In the genomic region with DNA sequence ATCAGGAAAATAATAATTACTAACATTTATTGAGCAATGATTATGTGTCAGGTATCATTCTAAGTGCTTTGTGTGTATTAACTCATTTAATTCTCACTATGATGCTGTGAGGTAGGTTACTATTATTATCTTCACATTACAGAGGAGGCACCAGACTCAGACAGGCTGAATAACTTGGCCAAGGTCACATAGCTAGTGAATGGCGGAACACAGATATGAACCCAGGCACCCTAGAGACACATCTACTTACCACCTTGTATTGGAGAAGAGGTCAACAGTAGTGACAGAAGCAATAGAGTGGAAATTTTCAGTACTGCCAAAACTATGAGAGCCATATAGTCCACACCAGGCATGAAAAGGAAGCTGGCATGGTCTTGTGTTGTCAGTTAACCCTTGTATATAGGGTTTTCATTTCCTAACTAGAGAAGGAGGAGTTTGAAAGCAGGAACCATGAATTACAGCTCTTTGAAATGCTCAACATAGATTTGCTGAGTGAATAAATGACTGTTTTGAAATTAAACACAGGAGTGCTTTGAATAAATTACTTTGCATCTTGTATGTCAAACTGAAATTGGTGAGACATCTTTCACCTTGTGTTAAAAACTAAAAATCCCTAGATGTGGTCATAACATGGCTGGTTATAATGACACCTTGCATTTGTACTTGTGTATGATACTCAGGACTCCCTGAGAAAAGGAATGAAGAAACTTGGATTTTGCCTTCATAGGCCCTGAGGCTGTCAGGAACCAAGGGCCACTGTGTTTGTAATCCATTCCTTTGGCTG, we compare ENCODE assay signal across 12 cellular contexts.
"Had no signal": no experiment of that assay in that cellular context is flagged by ENCODE, and none has a peak within 500 bp of the region (broad histone marks: within the 10 kb centered on the region; RNA-seq: fewer than 3 reads in every experiment).

No MANE protein-coding gene starts in this region.

- ATAC-seq: esophagus mucosa, natural killer cell, right cardiac atrium, WTC11 had no signal

- H3K27me3 Mint-ChIP-seq: activated CD4-positive, alpha-beta T cell treated with anti-CD3 and anti-CD28 coated beads, Interleukin-2, amount 10 ng/mL, durations not matched to agents 7 days and 5 days; activated naive CD8-positive, alpha-beta T cell had no signal

- DNase-seq: activated CD4-positive, alpha-beta T cell treated with anti-CD3 and anti-CD28 coated beads, Interleukin-2, amount 10 ng/mL, durations not matched to agents 7 days and 5 days; activated effector memory CD4-positive, alpha-beta T cell treated with anti-CD3 and anti-CD28 coated beads, Interleukin-2, amount 50 U/mL, for 16 hours; activated T-cell treated with anti-CD3 and anti-CD28 coated beads for 4 hours; amygdala; cerebellar nuclear complex; immature natural killer cell; natural killer cell; right cardiac atrium; small intestine had no signal

- H3K27ac Mint-ChIP-seq: activated CD4-positive, alpha-beta T cell treated with anti-CD3 and anti-CD28 coated beads, Interleukin-2, amount 10 ng/mL, durations not matched to agents 7 days and 5 days; activated naive CD8-positive, alpha-beta T cell; immature natural killer cell; natural killer cell; WTC11 had no signal

- H3K36me3 Mint-ChIP-seq: activated naive CD8-positive, alpha-beta T cell; immature natural killer cell; natural killer cell; WTC11 had no signal

- H3K4me1 Mint-ChIP-seq: activated CD4-positive, alpha-beta T cell treated with anti-CD3 and anti-CD28 coated beads, Interleukin-2, amount 10 ng/mL, durations not matched to agents 7 days and 5 days; immature natural killer cell; natural killer cell had no signal

- H3K9me3 Mint-ChIP-seq: activated CD4-positive, alpha-beta T cell treated with anti-CD3 and anti-CD28 coated beads, Interleukin-2, amount 10 ng/mL, durations not matched to agents 7 days and 5 days; immature natural killer cell; natural killer cell; WTC11 had no signal

- H3K4me3 Mint-ChIP-seq: activated CD4-positive, alpha-beta T cell treated with anti-CD3 and anti-CD28 coated beads, Interleukin-2, amount 10 ng/mL, durations not matched to agents 7 days and 5 days; activated naive CD8-positive, alpha-beta T cell; immature natural killer cell; natural killer cell; WTC11 had no signal
